Comparison of ENCODE assay signal across 11 cellular contexts in the genomic region with DNA sequence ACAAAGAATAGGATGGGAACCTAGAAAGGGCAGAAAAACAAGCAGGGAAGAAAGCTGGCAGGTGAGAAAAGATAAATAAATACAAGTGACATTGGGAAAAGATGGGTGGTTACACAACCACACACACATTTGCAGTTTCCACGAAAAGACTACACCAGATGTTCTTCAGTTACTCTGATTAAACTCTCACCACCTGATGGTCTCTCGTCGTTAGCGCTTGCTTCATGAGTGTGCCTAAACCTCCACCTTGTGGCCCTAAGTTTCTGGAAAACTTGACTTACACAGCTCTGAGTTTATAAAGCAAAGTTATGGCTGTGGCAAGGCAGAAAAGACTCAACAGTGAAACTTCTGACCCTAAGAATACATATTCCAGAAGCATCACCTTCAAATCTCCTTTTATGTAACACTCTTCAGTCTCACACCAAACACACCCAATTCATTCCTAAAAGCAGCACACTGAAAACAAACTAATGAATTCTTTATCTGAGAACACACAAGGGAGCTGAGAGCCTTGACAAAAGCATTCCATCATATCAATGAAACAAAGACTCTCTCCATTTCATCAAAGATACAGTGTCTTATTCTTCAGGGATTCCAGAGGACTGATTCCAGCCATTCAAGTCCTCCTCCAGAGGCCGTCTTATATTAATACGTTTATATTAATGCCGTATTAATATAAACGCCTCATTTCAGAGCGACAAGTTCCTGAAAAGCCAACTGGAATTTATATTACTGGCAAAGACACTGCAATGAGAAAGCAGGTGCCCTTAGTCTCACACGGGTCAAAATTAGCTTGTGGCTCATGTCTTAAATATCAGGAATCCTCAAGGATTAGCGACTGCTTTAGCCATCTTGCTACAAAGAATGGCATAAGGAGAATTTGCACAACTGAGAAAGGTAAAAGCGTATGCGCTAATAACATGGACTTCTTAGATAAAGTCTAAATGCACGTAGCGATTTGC.
DNase-seq lines count a peak whose midpoint lies in the region; ATAC-seq and TF ChIP-seq lines count a peak whose summit lies in the region.
"Had no signal": no experiment of that assay in that cellular context is flagged by ENCODE, and none has a peak within 500 bp of the region (broad histone marks: within the 10 kb centered on the region; RNA-seq: fewer than 3 reads in every experiment).

No MANE protein-coding gene starts in this region.

- no peaks in the 10 kb centered on the region for H3K27me3 ChIP-seq in heart right ventricle
- H3K27me3 ChIP-seq in neural progenitor cell = no peaks in the 10 kb centered on the region
- no peaks in the 10 kb centered on the region for H3K27me3 ChIP-seq in aorta (ENCODE audit: control insufficient read depth in 1 of 2, insufficient read depth in 2 of 2, low read length in 1 of 2)

- H3K36me3 ChIP-seq in heart right ventricle (peaks cover 0 to 62% (median 8%) of the 10 kb centered on the region in 9 donors), neural progenitor cell (no peaks in the 10 kb centered on the region), aorta (ENCODE audit: control insufficient read depth in 1 of 2, insufficient read depth in 2 of 2, low read length in 1 of 2) (peaks cover 0 to 2% of the 10 kb centered on the region in 2 donors)

- H3K4me2 ChIP-seq in neural progenitor cell = peak overlapping the region; percentile 7

- peaks cover 2% of the 10 kb centered on the region for H3K27me3 Mint-ChIP-seq in neural progenitor cell (ENCODE audit: insufficient read depth, low read depth)
- H3K27me3 Mint-ChIP-seq: activated CD4-positive, alpha-beta T cell treated with anti-CD3 and anti-CD28 coated beads, Interleukin-2, amount 10 ng/mL, durations not matched to agents 7 days and 5 days; activated naive CD4-positive, alpha-beta T cell treated with anti-CD3 and anti-CD28 coated beads, Interleukin-2, amount 50 U/mL, for 24 hours had no signal

- no peaks in the 10 kb centered on the region for H3K9me3 Mint-ChIP-seq in neural progenitor cell
- H3K9me3 Mint-ChIP-seq: activated CD4-positive, alpha-beta T cell treated with anti-CD3 and anti-CD28 coated beads, Interleukin-2, amount 10 ng/mL, durations not matched to agents 7 days and 5 days; activated naive CD4-positive, alpha-beta T cell treated with anti-CD3 and anti-CD28 coated beads, Interleukin-2, amount 50 U/mL, for 24 hours had no signal

- DNase-seq in heart right ventricle = no peak
- no peak for DNase-seq in Right ventricle myocardium inferior (ENCODE audit: missing footprints)
- DNase-seq in choroid plexus epithelial cell (ENCODE audit: low read depth) = peak; percentile 47
- peak; percentile 15 for DNase-seq in neural progenitor cell (ENCODE audit: low spot score)
- DNase-seq in aorta = no peak
- no peak for DNase-seq in iPS-NIHi7 (ENCODE audit: extremely low spot score)
- DNase-seq: SIG-M5 had no signal

- H3K4me3 ChIP-seq in heart right ventricle = no peak overlapping the region
- no peak overlapping the region for H3K4me3 ChIP-seq in choroid plexus epithelial cell (ENCODE audit: low read depth, low read length)
- H3K4me3 ChIP-seq in neural progenitor cell = no peak overlapping the region
- no peak overlapping the region for H3K4me3 ChIP-seq in aorta (ENCODE audit: low read length in 2 of 2)

- no peak overlapping the region for H3K4me3 Mint-ChIP-seq in neural progenitor cell
- H3K4me3 Mint-ChIP-seq: activated CD4-positive, alpha-beta T cell treated with anti-CD3 and anti-CD28 coated beads, Interleukin-2, amount 10 ng/mL, durations not matched to agents 7 days and 5 days; activated naive CD4-positive, alpha-beta T cell treated with anti-CD3 and anti-CD28 coated beads, Interleukin-2, amount 50 U/mL, for 24 hours had no signal

- H3K9me3 ChIP-seq in heart right ventricle (no peaks in the 10 kb centered on the region), neural progenitor cell (ENCODE audit: low read depth) (no peaks in the 10 kb centered on the region), aorta (ENCODE audit: control insufficient read depth, low read length) (no peaks in the 10 kb centered on the region)

- 41 to 45% methylated on average over 15 of the region's 15 CpGs for WGBS in heart right ventricle, 2 donors
- 17 to 24% methylated on average over 15 of the region's 15 CpGs for WGBS in aorta, 2 donors

- peaks cover 41% of the 10 kb centered on the region for H3K4me1 Mint-ChIP-seq in neural progenitor cell

- ATAC-seq in heart right ventricle (peak in 3 of 8 donors; percentile 3 to 21 (median 12)), Right ventricle myocardium inferior (no peak), aorta (ENCODE audit: low FRiP score) (no peak), HG03432 (IDR thresholded peaks at IDR 0.05; ENCODE audit: unreplicated experiment) (no peak), HG03139 (IDR thresholded peaks at IDR 0.05; ENCODE audit: unreplicated experiment) (no peak)

- H3K4me1 ChIP-seq in heart right ventricle (peaks cover 0 to 58% (median 35%) of the 10 kb centered on the region in 9 donors), neural progenitor cell (peaks cover 13% of the 10 kb centered on the region), aorta (ENCODE audit: control insufficient read depth in 1 of 2, insufficient read depth in 2 of 2, low read length in 2 of 2) (no peaks in the 10 kb centered on the region)

- no peaks in the 10 kb centered on the region for H3K79me2 ChIP-seq in neural progenitor cell (ENCODE audit: low read depth)

- H3K27ac ChIP-seq in heart right ventricle = peak overlapping the region in 7 of 10 donors; percentile 43 to 76 (median 62)
- peak overlapping the region; percentile 2 for H3K27ac ChIP-seq in neural progenitor cell
- H3K27ac ChIP-seq in aorta (ENCODE audit: low read depth in 1 of 2, low read length in 2 of 2) = peak overlapping the region; percentile 46 to 82

- no peak overlapping the region for H3K9ac ChIP-seq in neural progenitor cell

- H4K20me1 ChIP-seq in neural progenitor cell (ENCODE audit: low read depth) = peaks cover 20% of the 10 kb centered on the region

- H3K27ac Mint-ChIP-seq in neural progenitor cell = no peak overlapping the region
- H3K27ac Mint-ChIP-seq: activated CD4-positive, alpha-beta T cell treated with anti-CD3 and anti-CD28 coated beads, Interleukin-2, amount 10 ng/mL, durations not matched to agents 7 days and 5 days had no signal

- H3K36me3 Mint-ChIP-seq in neural progenitor cell = peaks cover 15% of the 10 kb centered on the region

- intact Hi-C loops in heart right ventricle (cut with DNase I) (loop anchor here in 9 of 10 donors (1.0 to 10.0 kb wide), 9 partner anchors 37 to 339 kb away; no protein-coding TSS in a partner anchor), Right ventricle myocardium inferior (cut with DNase I) (loop anchor here (1.0 to 5.0 kb wide), 3 partner anchors 37 to 282 kb away; a partner anchor contains a TSS), aorta (cut with DNase I) (loop anchor here (1.0 to 5.0 kb wide), 3 partner anchors 37 to 210 kb away; no protein-coding TSS in a partner anchor)

- peak in 1 of 9 donors; percentile 16 for TF ChIP-seq CTCF in heart right ventricle (IDR thresholded peaks at IDR 0.05)
- no peak for TF ChIP-seq CTCF in choroid plexus epithelial cell (conservative IDR thresholded peaks at IDR 0.05; ENCODE audit: low read depth, low read length)
- no peak for TF ChIP-seq CTCF in neural progenitor cell (IDR thresholded peaks at IDR 0.05)

- no peak overlapping the region for H2AFZ ChIP-seq in neural progenitor cell (replicated peaks)

- no peaks in the 10 kb centered on the region for H3F3A ChIP-seq in neural progenitor cell (ENCODE audit: low read depth)

Comparison
In these comparisons a context has a peak if more than half of its experiments do, and no peak if none do; other contexts are left out.
1. DNase-seq: peak in choroid plexus epithelial cell (single experiment) and neural progenitor cell (single experiment); none in heart right ventricle (0 of 2), Right ventricle myocardium inferior (single experiment), aorta (0 of 2) and iPS-NIHi7 (single experiment).
2. H3K27ac ChIP-seq: peak in every context shown above with its lines; median percentile 64 in aorta; 62 in heart right ventricle; 2 in neural progenitor cell.